16 cellular contexts compared by ENCODE assay signal in the genomic region with DNA sequence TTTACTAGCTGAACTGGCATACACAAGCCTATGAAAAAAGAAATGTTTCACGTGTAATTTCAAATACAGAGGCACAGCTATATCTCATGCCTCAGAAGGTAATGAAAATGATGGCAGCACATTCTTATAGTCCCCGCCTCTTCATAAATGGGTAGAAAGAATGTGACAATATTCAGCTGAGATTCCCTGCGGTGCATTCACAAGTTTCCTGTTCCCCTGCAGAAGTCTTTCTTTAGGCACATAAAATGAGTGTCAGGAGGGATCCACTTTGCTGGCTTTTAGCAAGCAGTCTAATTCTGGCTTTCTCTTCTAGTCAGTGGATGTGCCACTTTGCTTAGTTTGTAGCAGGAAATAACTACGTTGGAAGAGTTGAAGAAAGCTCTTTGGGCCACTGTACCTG. TPM values are rescaled to one million over a fixed set of nuclear protein-coding genes. Genes with fewer than 3 reads are reported as not detected.
DNase-seq lines count a peak whose midpoint lies in the region.
"Had no signal": no experiment of that assay in that cellular context is flagged by ENCODE, and none has a peak within 500 bp of the region (broad histone marks: within the 10 kb centered on the region; RNA-seq: fewer than 3 reads in every experiment).

No MANE protein-coding gene starts in this region.

- no peak overlapping the region for H3K9ac ChIP-seq in neuronal stem cell (ENCODE audit: low read depth, low read length, poor library complexity)

- peaks cover 0 to 3% of the 10 kb centered on the region in 2 donors for H3K4me1 ChIP-seq in neuronal stem cell (ENCODE audit: control insufficient read depth in 2 of 2, insufficient read depth in 1 of 2, low read depth in 1 of 2, low read length in 2 of 2)
- H3K4me1 ChIP-seq: BE2C had no signal

- H3K27me3 ChIP-seq in H7 (ENCODE audit: control insufficient read depth, insufficient read depth, low read length), result no peaks in the 10 kb centered on the region
- H3K27me3 ChIP-seq in neuronal stem cell (ENCODE audit: control insufficient read depth in 3 of 3, insufficient read depth in 3 of 3, low read depth in 1 of 3, low read length in 3 of 3), result no peaks in the 10 kb centered on the region
- H3K27me3 ChIP-seq: BE2C had no signal

- no peak overlapping the region for H2BK5ac ChIP-seq in neuronal stem cell (ENCODE audit: low read length)

- H2AFZ ChIP-seq in neuronal stem cell (ENCODE audit: low read length), result peak overlapping the region; percentile 13

- H3K4me3 ChIP-seq in H7 (ENCODE audit: insufficient read depth, low read depth, low read length), result no peak overlapping the region
- H3K4me3 ChIP-seq in neuronal stem cell (ENCODE audit: low read length in 2 of 2), result no peak overlapping the region
- H3K4me3 ChIP-seq: GM12878 had no signal

- no peak overlapping the region for H2AK5ac ChIP-seq in neuronal stem cell (ENCODE audit: low read depth, low read length)

- H3K36me3 ChIP-seq in H7 (replicated peaks; ENCODE audit: control insufficient read depth, insufficient read depth, low read length) (no peaks in the 10 kb centered on the region), neuronal stem cell (replicated peaks in 1 of 2; ENCODE audit: control insufficient read depth in 2 of 2, insufficient read depth in 2 of 2, low read length in 2 of 2) (no peaks in the 10 kb centered on the region)
- H3K36me3 ChIP-seq: BE2C had no signal

- H3K79me1 ChIP-seq in neuronal stem cell (ENCODE audit: low read depth, low read length), result no peaks in the 10 kb centered on the region

- H2BK15ac ChIP-seq in neuronal stem cell (ENCODE audit: low read length), result no peak overlapping the region

- no peak overlapping the region for H3K4ac ChIP-seq in neuronal stem cell (ENCODE audit: low read length)

- no peak overlapping the region for H3K14ac ChIP-seq in neuronal stem cell (ENCODE audit: low read length)

- H4K8ac ChIP-seq in neuronal stem cell (ENCODE audit: low read depth, low read length), result no peak overlapping the region

- H4K91ac ChIP-seq in neuronal stem cell (ENCODE audit: low read depth, low read length, poor library complexity), result no peak overlapping the region

- no peak overlapping the region for H3K27ac ChIP-seq in neuronal stem cell (replicated peaks; ENCODE audit: low read length)
- H3K27ac ChIP-seq: C4-2B had no signal

- no peak overlapping the region for H2BK12ac ChIP-seq in neuronal stem cell (ENCODE audit: low read length)

- no peak overlapping the region for H3K23ac ChIP-seq in neuronal stem cell (ENCODE audit: low read depth, low read length, poor library complexity)

- no peak overlapping the region for H3K18ac ChIP-seq in neuronal stem cell (ENCODE audit: low read length)

- no peak overlapping the region for H3K4me2 ChIP-seq in neuronal stem cell (ENCODE audit: insufficient read depth, low read length, poor library complexity, severe bottlenecking)

- no CpG with 5 or more reads among the region's 4 CpGs for WGBS in neuronal stem cell (ENCODE audit: extremely low coverage in 2 of 2, insufficient read length in 2 of 2, insufficient replicate concordance in 1 of 2), 2 donors

- no peaks in the 10 kb centered on the region for H3K9me3 ChIP-seq in neuronal stem cell (replicated peaks in 1 of 2; ENCODE audit: control insufficient read depth in 2 of 2, insufficient read depth in 1 of 2, low read depth in 1 of 2, low read length in 2 of 2)
- H3K9me3 ChIP-seq: BE2C had no signal

- H2BK120ac ChIP-seq in neuronal stem cell (ENCODE audit: low read depth, low read length), result no peak overlapping the region

- peak; percentile 45 for DNase-seq in H7
- DNase-seq in NCI-H69 (lab: John Stamatoyannopoulos, UW), result peak; percentile 35
- DNase-seq in iPS DF 19.7 (ENCODE audit: low read depth, low spot score), result peak; percentile 7
- no peak for DNase-seq in neuronal stem cell (ENCODE audit: low spot score)
- no peak for DNase-seq in HK-2 (ENCODE audit: unreplicated experiment)
- DNase-seq in stimulated activated naive CD4-positive, alpha-beta T cell treated with Interleukin-2 at 50 U/mL for 16 hours (lab: John Stamatoyannopoulos, UW), result no peak
- DNase-seq in AML-193 (lab: John Stamatoyannopoulos, UW), result no peak
- DNase-seq: BE2C; CD4-positive, alpha-beta memory T cell; DMS79; GOT3 had no signal

RNA-seq across cellular contexts. Expression of gene DGKB, which starts 56.1 kb away (rescaled TPM):
- 0.26 and 0.52 TPM in 2 replicates for total RNA-seq in H7 (2014; rRNA removed; shearing (Covaris generic))
- polyA plus RNA-seq in neuronal stem cell (2013, experiment 1 of 2), result 0.54 TPM
- polyA plus RNA-seq in neuronal stem cell (2013, experiment 2 of 2), result 0.57 TPM
- total RNA-seq: CD4-positive, alpha-beta memory T cell; G401; HepG2; HT1080 had no signal
- polyA plus RNA-seq: CD4-positive, alpha-beta memory T cell; HepG2 had no signal

Comparison
In these comparisons a context has a peak if more than half of its experiments do, and no peak if none do; other contexts are left out.
1. DNase-seq: peak in H7 (single experiment), NCI-H69 (single experiment) and iPS DF 19.7 (single experiment); none in neuronal stem cell (single experiment), HK-2 (single experiment), stimulated activated naive CD4-positive, alpha-beta T cell treated with Interleukin-2 at 50 U/mL for 16 hours (single experiment) and AML-193 (0 of 2).